22 cellular contexts compared by ENCODE assay signal in the genomic region with DNA sequence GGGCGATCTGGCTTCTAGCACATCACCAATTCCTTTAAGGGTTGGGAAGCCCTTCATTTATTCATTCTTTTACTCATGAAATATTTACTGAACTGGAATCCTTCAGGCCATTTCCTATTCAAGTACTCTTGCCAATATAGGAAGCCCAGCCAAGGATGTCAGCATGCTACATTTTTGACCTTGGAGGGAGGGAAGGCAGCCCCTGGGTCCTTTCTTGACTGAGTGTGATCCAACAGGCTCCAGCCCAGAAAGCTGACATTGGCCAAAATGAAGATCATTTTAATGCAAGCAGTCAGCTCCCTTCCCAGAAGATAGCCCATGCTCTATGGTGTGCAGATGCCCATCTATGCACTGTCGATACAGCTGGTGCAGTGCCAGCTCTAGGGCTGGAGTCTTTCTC.
"Had no signal": no experiment of that assay in that cellular context is flagged by ENCODE, and none has a peak within 500 bp of the region (broad histone marks: within the 10 kb centered on the region; RNA-seq: fewer than 3 reads in every experiment).

No MANE protein-coding gene starts in this region.

- H3K27me3 Mint-ChIP-seq: stimulated activated naive CD8-positive, alpha-beta T cell treated with anti-CD3 and anti-CD28 coated beads, Interleukin-15, Interleukin-2, amounts not matched to agents 100 ng/mL and 50 ng/mL, for 24 hours had no signal

- H3K4me3 Mint-ChIP-seq: immature natural killer cell; naive thymus-derived CD4-positive, alpha-beta T cell; nephron progenitor cell; stimulated activated naive B cell treated with anti-CD40 and anti-IgM and Interleukin-4, amounts not matched to agents 10 μg/mL and 1 μg/mL and 100 μg/mL, for 72 hours; stimulated activated naive CD8-positive, alpha-beta T cell treated with anti-CD3 and anti-CD28 coated beads, Interleukin-15, Interleukin-2, amounts not matched to agents 100 ng/mL and 50 ng/mL, for 24 hours; type B pancreatic cell had no signal

- H3K4me1 Mint-ChIP-seq: immature natural killer cell; naive thymus-derived CD4-positive, alpha-beta T cell; stimulated activated naive B cell treated with anti-CD40 and anti-IgM and Interleukin-4, amounts not matched to agents 10 μg/mL and 1 μg/mL and 100 μg/mL, for 72 hours had no signal

- H3K4me1 ChIP-seq: prostate gland had no signal

- DNase-seq: dermis blood vessel endothelial cell; effector memory CD4-positive, alpha-beta T cell; glutamatergic neuron; heart right ventricle; hippocampal formation; immature natural killer cell; islet precursor cell; kidney glomerular epithelial cell; left colon; mesendoderm; midbrain; naive thymus-derived CD4-positive, alpha-beta T cell; nephron progenitor cell; spleen; stimulated activated CD4-positive, alpha-beta T cell treated with anti-CD3 and anti-CD28 coated beads, Interleukin-4, amount 100 ng/mL, for 4 hours; stimulated activated naive B cell treated with anti-CD40 and anti-IgM and Interleukin-4, amounts not matched to agents 10 μg/mL and 1 μg/mL and 100 μg/mL, for 72 hours had no signal

- ATAC-seq: left colon; naive thymus-derived CD4-positive, alpha-beta T cell; stimulated activated naive B cell treated with anti-CD40 and anti-IgM and Interleukin-4, amounts not matched to agents 10 μg/mL and 1 μg/mL and 100 μg/mL, for 72 hours had no signal

- H3K9me3 ChIP-seq: esophagus muscularis mucosa, heart right ventricle, prostate gland, spleen had no signal

- H3K4me3 ChIP-seq: coronary artery, esophagus muscularis mucosa, heart right ventricle, prostate gland, skin epidermis, spleen had no signal

- H3K27ac ChIP-seq: coronary artery, esophagus muscularis mucosa, heart right ventricle, prostate gland, skin epidermis, spleen had no signal

- H3K36me3 ChIP-seq: heart right ventricle, prostate gland, spleen had no signal

- H3K36me3 Mint-ChIP-seq: immature natural killer cell; naive thymus-derived CD4-positive, alpha-beta T cell; stimulated activated naive B cell treated with anti-CD40 and anti-IgM and Interleukin-4, amounts not matched to agents 10 μg/mL and 1 μg/mL and 100 μg/mL, for 72 hours; type B pancreatic cell had no signal

- H3K27ac Mint-ChIP-seq: immature natural killer cell; naive thymus-derived CD4-positive, alpha-beta T cell; nephron progenitor cell; stimulated activated naive B cell treated with anti-CD40 and anti-IgM and Interleukin-4, amounts not matched to agents 10 μg/mL and 1 μg/mL and 100 μg/mL, for 72 hours; stimulated activated naive CD8-positive, alpha-beta T cell treated with anti-CD3 and anti-CD28 coated beads, Interleukin-15, Interleukin-2, amounts not matched to agents 100 ng/mL and 50 ng/mL, for 24 hours; type B pancreatic cell had no signal

- H3K9me3 Mint-ChIP-seq: immature natural killer cell; stimulated activated naive B cell treated with anti-CD40 and anti-IgM and Interleukin-4, amounts not matched to agents 10 μg/mL and 1 μg/mL and 100 μg/mL, for 72 hours; stimulated activated naive CD8-positive, alpha-beta T cell treated with anti-CD3 and anti-CD28 coated beads, Interleukin-15, Interleukin-2, amounts not matched to agents 100 ng/mL and 50 ng/mL, for 24 hours had no signal

- H3K27me3 ChIP-seq: esophagus muscularis mucosa, heart right ventricle, spleen had no signal
